Comparison of ENCODE assay signal across 14 cellular contexts in the genomic region with DNA sequence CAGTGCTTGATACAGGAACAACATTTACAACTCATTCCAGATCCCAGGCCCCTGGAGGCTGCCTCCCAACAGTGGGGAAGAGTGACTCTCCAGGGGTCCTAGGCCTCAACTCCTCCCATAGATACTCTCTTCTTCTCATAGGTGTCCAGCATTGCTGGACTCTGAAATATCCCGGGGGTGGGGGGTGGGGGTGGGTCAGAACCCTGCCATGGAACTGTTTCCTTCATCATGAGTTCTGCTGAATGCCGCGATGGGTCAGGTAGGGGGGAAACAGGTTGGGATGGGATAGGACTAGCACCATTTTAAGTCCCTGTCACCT. TPM values are rescaled to one million over a fixed set of nuclear protein-coding genes. Genes with fewer than 3 reads are reported as not detected.
A peak's percentile ranks its signal among the peaks of the same experiment; 100 is the strongest.
DNase-seq lines count a peak whose midpoint lies in the region; ATAC-seq and TF ChIP-seq lines count a peak whose summit lies in the region.
"Had no signal": no experiment of that assay in that cellular context is flagged by ENCODE, and none has a peak within 500 bp of the region (broad histone marks: within the 10 kb centered on the region; RNA-seq: fewer than 3 reads in every experiment).

No MANE protein-coding gene starts in this region.

- peaks cover 55% of the 10 kb centered on the region for H3K36me3 ChIP-seq in DND-41 (ENCODE audit: insufficient read depth, low read length)
- peaks cover 32 to 48% (median 36%) of the 10 kb centered on the region in 3 experiments for H3K36me3 ChIP-seq in naive thymus-derived CD4-positive, alpha-beta T cell (ENCODE audit: control insufficient read depth in 2 of 3, insufficient read depth in 3 of 3, low read length in 3 of 3)

- ATAC-seq in DND-41 (ENCODE audit: insufficient read depth, low read depth) (no peak), left colon (no peak)
- no peak for ATAC-seq in activated naive CD8-positive, alpha-beta T cell treated with anti-CD3 and anti-CD28 coated beads, Interleukin-2, amount 10 ng/mL, durations not matched to agents 7 days and 5 days (ENCODE audit: low read depth)
- no peak for ATAC-seq in naive thymus-derived CD4-positive, alpha-beta T cell
- ATAC-seq: left cardiac atrium had no signal

- no peak overlapping the region for H2AFZ ChIP-seq in DND-41 (ENCODE audit: low read depth, low read length)

- DNase-seq in AG04449 (ENCODE audit: low read depth, low spot score) = no peak
- DNase-seq in DND-41 = no peak
- DNase-seq in activated naive CD8-positive, alpha-beta T cell treated with anti-CD3 and anti-CD28 coated beads, Interleukin-2, amount 10 ng/mL, durations not matched to agents 7 days and 5 days = no peak
- DNase-seq in naive thymus-derived CD4-positive, alpha-beta T cell = no peak
- DNase-seq in DMS79 treated with DMSO at 0.1 percent for 48 hours (lab: John Stamatoyannopoulos, UW) = no peak
- DNase-seq in SHP77 (lab: John Stamatoyannopoulos, UW) = no peak
- DNase-seq in left colon = no peak
- no peak for DNase-seq in NCI-H2029 treated with DMSO at 0.1 percent for 48 hours (lab: John Stamatoyannopoulos, UW)
- DNase-seq: left cardiac atrium, NCI-H748 treated with DMSO at 0.1 percent for 48 hours, SHP77 treated with DMSO at 0.1 percent for 48 hours, WERI-Rb-1 had no signal

- peak overlapping the region; percentile 95 for H3K27ac ChIP-seq in DND-41 (ENCODE audit: low read length)
- H3K27ac ChIP-seq in naive thymus-derived CD4-positive, alpha-beta T cell (ENCODE audit: low read depth, low read length) = peak overlapping the region; percentile 77
- H3K27ac ChIP-seq: C4-2B, WERI-Rb-1 had no signal

- peak overlapping the region; percentile 89 for H3K4me3 Mint-ChIP-seq in activated naive CD8-positive, alpha-beta T cell treated with anti-CD3 and anti-CD28 coated beads, Interleukin-2, amount 10 ng/mL, durations not matched to agents 7 days and 5 days
- H3K4me3 Mint-ChIP-seq in naive thymus-derived CD4-positive, alpha-beta T cell = peak overlapping the region; percentile 92 to 100 (median 94)

- TF ChIP-seq CTCF in AG04449 (IDR thresholded peaks at IDR 0.05; ENCODE audit: insufficient read depth, low read length, missing control alignments) = no peak
- TF ChIP-seq CTCF in DND-41 (IDR thresholded peaks at IDR 0.05; ENCODE audit: borderline replicate concordance, extremely low read depth, low read length, poor library complexity, severe bottlenecking) = no peak

- H3K4me1 ChIP-seq in DND-41 (ENCODE audit: insufficient read depth, low read length) = peaks cover 32% of the 10 kb centered on the region
- H3K4me1 ChIP-seq in naive thymus-derived CD4-positive, alpha-beta T cell (ENCODE audit: control insufficient read depth in 2 of 2, insufficient read depth in 2 of 2, low read length in 2 of 2) = peaks cover 41 to 45% of the 10 kb centered on the region in 2 donors

- no peaks in the 10 kb centered on the region for H3K9me3 Mint-ChIP-seq in activated naive CD8-positive, alpha-beta T cell treated with anti-CD3 and anti-CD28 coated beads, Interleukin-2, amount 10 ng/mL, durations not matched to agents 7 days and 5 days
- peaks cover 0 to 4% (median 0%) of the 10 kb centered on the region in 11 donors for H3K9me3 Mint-ChIP-seq in naive thymus-derived CD4-positive, alpha-beta T cell

- peaks cover 48% of the 10 kb centered on the region for H3K4me1 Mint-ChIP-seq in activated naive CD8-positive, alpha-beta T cell treated with anti-CD3 and anti-CD28 coated beads, Interleukin-2, amount 10 ng/mL, durations not matched to agents 7 days and 5 days
- peaks cover 46 to 61% (median 59%) of the 10 kb centered on the region in 7 donors for H3K4me1 Mint-ChIP-seq in naive thymus-derived CD4-positive, alpha-beta T cell

- H4K20me1 ChIP-seq in DND-41 (ENCODE audit: insufficient read depth, low read length) = peaks cover 38% of the 10 kb centered on the region

- H3K9me3 ChIP-seq in DND-41 (ENCODE audit: insufficient read depth, low read length, severe bottlenecking) = no peaks in the 10 kb centered on the region
- no peaks in the 10 kb centered on the region for H3K9me3 ChIP-seq in naive thymus-derived CD4-positive, alpha-beta T cell (ENCODE audit: control insufficient read depth in 2 of 3, low read length in 3 of 3)
- H3K9me3 ChIP-seq: HAP-1 had no signal

- H3K36me3 Mint-ChIP-seq in activated naive CD8-positive, alpha-beta T cell treated with anti-CD3 and anti-CD28 coated beads, Interleukin-2, amount 10 ng/mL, durations not matched to agents 7 days and 5 days = peaks cover 77% of the 10 kb centered on the region
- peaks cover 24 to 66% (median 52%) of the 10 kb centered on the region in 5 donors for H3K36me3 Mint-ChIP-seq in naive thymus-derived CD4-positive, alpha-beta T cell

- CTCF ChIA-PET in AG04449 (lab: Yijun Ruan, JAX) = interaction anchor here (0.9 to 16.6 kb wide), 11 partner anchors 13 to 150 kb away, joined by 3 to 522 read pairs (median 11); no protein-coding TSS in a partner anchor
- CTCF ChIA-PET in naive thymus-derived CD4-positive, alpha-beta T cell (lab: Charles Lee) = interaction anchor here (1.0 to 15.1 kb wide), 8 partner anchors 15 to 210 kb away, joined by 3 to 443 read pairs (median 12); no protein-coding TSS in a partner anchor

- H3K4me2 ChIP-seq in DND-41 (ENCODE audit: insufficient read depth, low read length) = peak overlapping the region; percentile 95

- peak overlapping the region; percentile 10 for H3K4me3 ChIP-seq in AG04449 (ENCODE audit: low read depth, low read length)
- H3K4me3 ChIP-seq in DND-41 (ENCODE audit: low read depth in 1 of 2, low read length in 2 of 2) = peak overlapping the region in 1 of 2 experiments; percentile 96; a peak in 2 of 4 replicates
- H3K4me3 ChIP-seq in naive thymus-derived CD4-positive, alpha-beta T cell (ENCODE audit: low read length) = peak overlapping the region; percentile 71
- H3K4me3 ChIP-seq: HAP-1 had no signal

- no peaks in the 10 kb centered on the region for H3K27me3 ChIP-seq in DND-41 (ENCODE audit: insufficient read depth, low read length, poor library complexity)
- H3K27me3 ChIP-seq in naive thymus-derived CD4-positive, alpha-beta T cell (ENCODE audit: control insufficient read depth in 2 of 2, insufficient read depth in 2 of 2, low read length in 2 of 2) = no peaks in the 10 kb centered on the region

- H3K27ac Mint-ChIP-seq in activated naive CD8-positive, alpha-beta T cell treated with anti-CD3 and anti-CD28 coated beads, Interleukin-2, amount 10 ng/mL, durations not matched to agents 7 days and 5 days = peak overlapping the region; percentile 97
- peak overlapping the region; percentile 93 to 98 (median 94) for H3K27ac Mint-ChIP-seq in naive thymus-derived CD4-positive, alpha-beta T cell

- peak overlapping the region; percentile 99 for H3K9ac ChIP-seq in DND-41 (ENCODE audit: low read depth, low read length)

- no peaks in the 10 kb centered on the region for H3K27me3 Mint-ChIP-seq in activated naive CD8-positive, alpha-beta T cell treated with anti-CD3 and anti-CD28 coated beads, Interleukin-2, amount 10 ng/mL, durations not matched to agents 7 days and 5 days
- H3K27me3 Mint-ChIP-seq in naive thymus-derived CD4-positive, alpha-beta T cell = no peaks in the 10 kb centered on the region

- POLR2A ChIA-PET in AG04449 (lab: Yijun Ruan, JAX) = no interaction called here
- POLR2A ChIA-PET in activated naive CD8-positive, alpha-beta T cell treated with anti-CD3 and anti-CD28 coated beads, Interleukin-2, amount 10 ng/mL, durations not matched to agents 7 days and 5 days (lab: Charles Lee) = interaction anchor here (2.3 to 17.2 kb wide), 7 partner anchors 8 to 149 kb away, joined by 10 to 580 read pairs (median 315); no protein-coding TSS in a partner anchor
- POLR2A ChIA-PET in naive thymus-derived CD4-positive, alpha-beta T cell (lab: Charles Lee) = interaction anchor here (1.4 to 10.5 kb wide), 10 partner anchors 8 to 289 kb away, joined by 4 to 276 read pairs (median 54); partner anchors contain the start of genes C6orf89 and MTCH1

- peaks cover 52% of the 10 kb centered on the region for H3K79me2 ChIP-seq in DND-41 (ENCODE audit: insufficient read depth, low read length)

- intact Hi-C loops in naive thymus-derived CD4-positive, alpha-beta T cell (cut with micrococcal nuclease) = loop anchor here (5.0 kb wide), 5 partner anchors 118 to 577 kb away; partner anchors contain the start of gene CDKN1A (in 1 of the 2)
- intact Hi-C loops in left colon (cut with DNase I, micrococcal nuclease) = loop anchor here (5.0 kb wide), 2 partner anchors 117 to 127 kb away; no protein-coding TSS in a partner anchor

RNA-seq across cellular contexts. Expression of gene PIM1, which starts 4.2 kb away (rescaled TPM):
- total RNA-seq in activated naive CD8-positive, alpha-beta T cell treated with anti-CD3 and anti-CD28 coated beads, Interleukin-2, amount 10 ng/mL, durations not matched to agents 7 days and 5 days = 100 to 1,000 TPM; 428 to 445 TPM
- total RNA-seq in naive thymus-derived CD4-positive, alpha-beta T cell = 100 to 1,000 TPM; 100 to 550 (median 172) TPM
- 100 to 1,000 TPM; 249 to 304 TPM for polyA plus RNA-seq in naive thymus-derived CD4-positive, alpha-beta T cell
- total RNA-seq in left colon = 10 to 100 TPM; 27.1 to 37.0 TPM
